ENCODE assay signal across 13 cellular contexts in genomic region chr12:75759842-75760260, GRCh38.
DNase-seq lines count a peak whose midpoint lies in the region; ATAC-seq, FAIRE-seq and TF ChIP-seq lines count a peak whose summit lies in the region.
"Had no signal": no experiment of that assay in that cellular context is flagged by ENCODE, and none has a peak within 500 bp of the region (broad histone marks: within the 10 kb centered on the region; RNA-seq: fewer than 3 reads in every experiment).

No MANE protein-coding gene starts in this region.

- H3K79me2 ChIP-seq in K562 (ENCODE audit: control insufficient read depth, insufficient read depth, low read length), result no peaks in the 10 kb centered on the region

- no peak overlapping the region for H2AFZ ChIP-seq in K562 (ENCODE audit: low read depth, low read length)
- H2AFZ ChIP-seq: GM23338 had no signal

- H3K4me3 ChIP-seq in K562, result no peak overlapping the region
- H3K4me3 ChIP-seq in coronary artery, result no peak overlapping the region
- H3K4me3 ChIP-seq: cardiac muscle cell, GM23338 had no signal

- WGBS in K562 (ENCODE audit: insufficient coverage, low coverage, missing lambda C conversion rate), result 0% methylated on average over 1 of the region's 1 CpG

- no peak for FAIRE-seq in K562 (lab: Jason Lieb, UNC)

- H3K4me2 ChIP-seq in K562 (ENCODE audit: insufficient read depth, low read length), result no peak overlapping the region
- H3K4me2 ChIP-seq: GM23338 had no signal

- no peak for TF ChIP-seq CTCF in K562 (IDR thresholded peaks at IDR 0.05 in 2 of 3, conservative IDR thresholded peaks at IDR 0.05 in 1 of 3; ENCODE audit: insufficient read depth in 2 of 3, low read depth in 1 of 3, low read length in 3 of 3)
- no peak for TF ChIP-seq CTCF in coronary artery (IDR thresholded peaks at IDR 0.05)

- H3K27ac ChIP-seq in K562 (ENCODE audit: extremely low read depth, low read depth, low read length), result no peak overlapping the region
- H3K27ac ChIP-seq in coronary artery, result no peak overlapping the region
- H3K27ac ChIP-seq: cardiac muscle cell had no signal

- in situ Hi-C loops in K562 (cut with MboI), result no loop called here

- DNase-seq in NCI-H526 (lab: John Stamatoyannopoulos, UW) (peak; percentile 7 to 25), NCI-H526 treated with DMSO at 0.1 percent for 48 hours (lab: John Stamatoyannopoulos, UW) (no peak), K562 (ENCODE audit: extremely low read depth in 1 of 4, low spot score in 3 of 4) (no peak), renal cortical epithelial cell (ENCODE audit: low read depth) (peak; percentile 82), coronary artery (ENCODE audit: low spot score) (no peak), SKM-1 (lab: John Stamatoyannopoulos, UW; ENCODE audit: unreplicated experiment) (no peak), SKM-1 treated with dmso at 0.1 percent for 144 hours (lab: John Stamatoyannopoulos, UW; ENCODE audit: unreplicated experiment) (no peak)
- DNase-seq: activated B cell treated with CpG ODN at 0.5 μM for 24 hours; islet precursor cell; NK-92 treated with Interleukin-12 subunit alpha and Interleukin-12 subunit beta, amount 100 ng/mL, for 24 hours had no signal

- no peaks in the 10 kb centered on the region for H3K36me3 ChIP-seq in K562 (ENCODE audit: control insufficient read depth, insufficient read depth, low read length)
- H3K36me3 ChIP-seq: cardiac muscle cell had no signal

- no peaks in the 10 kb centered on the region for H3K9me1 ChIP-seq in K562 (ENCODE audit: control insufficient read depth, insufficient read depth, low read length)

- H4K20me1 ChIP-seq in K562 (replicated peaks; ENCODE audit: control insufficient read depth, insufficient read depth, low read length), result no peaks in the 10 kb centered on the region

- ATAC-seq in HG03442 (IDR thresholded peaks at IDR 0.05; ENCODE audit: unreplicated experiment) (peak; percentile 81), K562 (no peak)
- ATAC-seq: GM23338 had no signal

- intact Hi-C loops in K562 (cut with micrococcal nuclease), result no loop called here

- TF ChIP-seq EP300 in K562 (IDR thresholded peaks at IDR 0.05; ENCODE audit: low read length), result no peak

- H3K4me1 ChIP-seq in K562 (replicated peaks in 1 of 2; ENCODE audit: control insufficient read depth in 2 of 2, insufficient read depth in 2 of 2, low read length in 2 of 2), result no peaks in the 10 kb centered on the region

- H3K9ac ChIP-seq in K562 (ENCODE audit: insufficient read depth in 1 of 2, low read depth in 2 of 2, low read length in 2 of 2), result no peak overlapping the region

- no peaks in the 10 kb centered on the region for H3K9me3 ChIP-seq in K562 (replicated peaks; ENCODE audit: control insufficient read depth, insufficient read depth, low read depth, low read length)

- TF ChIP-seq RAD21 in K562 (CRISPR knock-in tag; conservative IDR thresholded peaks at IDR 0.05 in 1 of 2, IDR thresholded peaks at IDR 0.05 in 1 of 2), result no peak

- no peak for TF ChIP-seq POLR2A in K562 (conservative IDR thresholded peaks at IDR 0.05)

- POLR2A ChIA-PET in K562 (lab: Yijun Ruan, JAX), result no interaction called here

- CTCF ChIA-PET in K562 (lab: Yijun Ruan, JAX; ENCODE audit: low intra/inter-chr PET ratio), result no interaction called here

- BruUV-seq in K562 (replicated peaks; lab: Mats Ljungman, UMichigan), result no TSS peak

- H3K27me3 ChIP-seq in K562 (ENCODE audit: control insufficient read depth in 2 of 2, insufficient read depth in 2 of 2, low read length in 2 of 2), result no peaks in the 10 kb centered on the region; a peak in 1 of 5 replicates
- H3K27me3 ChIP-seq: cardiac muscle cell had no signal

TF ChIP-seq in K562, 482 proteins besides CTCF, POLR2A, EP300 and RAD21:
- 0 out of 2 replicates have a peak, but pooled peaks have one; percentile 10 for TF ChIP-seq MAFG (tag; conservative IDR thresholded peaks at IDR 0.05)
- TF ChIP-seq BHLHE40 (IDR thresholded peaks at IDR 0.05; ENCODE audit: low read length), result no peak
- TF ChIP-seq FOSL1 (tag; conservative IDR thresholded peaks at IDR 0.05), result peak; percentile 84

Comparison
In these comparisons a context has a peak if more than half of its experiments do, and no peak if none do; other contexts are left out.
1. DNase-seq: peak in NCI-H526 (2 of 2) and renal cortical epithelial cell (single experiment); none in NCI-H526 treated with DMSO at 0.1 percent for 48 hours (single experiment), K562 (0 of 4), coronary artery (single experiment), SKM-1 (single experiment) and SKM-1 treated with dmso at 0.1 percent for 144 hours (single experiment).